In genomic region chr4:67327245-67327860, GRCh38 we compare ENCODE assay signal across 8 cellular contexts.
DNase-seq lines count a peak whose midpoint lies in the region; ATAC-seq and TF ChIP-seq lines count a peak whose summit lies in the region.

No MANE protein-coding gene starts in this region.

- H3K4me1 Mint-ChIP-seq in T-helper 2 cell treated with Interferon-gamma antibody and Interleukin-4, amounts not matched to agents 5 μg/mL and 100 μg/mL, for 36 hours (ENCODE audit: low read depth), result peaks cover 3% of the 10 kb centered on the region

- H3K36me3 Mint-ChIP-seq in T-helper 2 cell treated with Interferon-gamma antibody and Interleukin-4, amounts not matched to agents 5 μg/mL and 100 μg/mL, for 36 hours (ENCODE audit: low read depth), result no peaks in the 10 kb centered on the region

- in situ Hi-C loops in GM13977 (cut with MboI; ENCODE audit: low pct_unique_long_range_greater_than_20kb, low sequenced_read_pairs, unreplicated experiment), result no loop called here

- no peaks in the 10 kb centered on the region for H3K9me3 Mint-ChIP-seq in T-helper 2 cell treated with Interferon-gamma antibody and Interleukin-4, amounts not matched to agents 5 μg/mL and 100 μg/mL, for 36 hours

- POLR2A ChIA-PET in AG04449 (lab: Yijun Ruan, JAX), result no interaction called here

- no peak overlapping the region for H3K27ac Mint-ChIP-seq in T-helper 2 cell treated with Interferon-gamma antibody and Interleukin-4, amounts not matched to agents 5 μg/mL and 100 μg/mL, for 36 hours

- peaks cover 5% of the 10 kb centered on the region for H3K27me3 Mint-ChIP-seq in T-helper 2 cell treated with Interferon-gamma antibody and Interleukin-4, amounts not matched to agents 5 μg/mL and 100 μg/mL, for 36 hours (ENCODE audit: low read depth)

- CTCF ChIA-PET in AG04449 (lab: Yijun Ruan, JAX), result interaction anchor here (0.8 to 3.5 kb wide), 4 partner anchors 10 to 69 kb away, joined by 3 to 21 read pairs (median 3); no protein-coding TSS in a partner anchor

- ATAC-seq in HG02798 (IDR thresholded peaks at IDR 0.05; ENCODE audit: poor library complexity, unreplicated experiment), result peak; percentile 97

- H3K4me3 Mint-ChIP-seq in T-helper 2 cell treated with Interferon-gamma antibody and Interleukin-4, amounts not matched to agents 5 μg/mL and 100 μg/mL, for 36 hours, result no peak overlapping the region

- no peak for DNase-seq in AG04449 (ENCODE audit: low read depth, low spot score)
- peak; percentile 65 for DNase-seq in GM13977 (ENCODE audit: low spot score)
- peak; percentile 28 for DNase-seq in NCI-H1105 (lab: John Stamatoyannopoulos, UW)
- peak; percentile 10 for DNase-seq in T-helper 2 cell treated with Interferon-gamma antibody and Interleukin-4, amounts not matched to agents 5 μg/mL and 100 μg/mL, for 36 hours (ENCODE audit: low spot score)
- peak in 37 of 61 donors; percentile 0 to 72 (median 5) for DNase-seq in caudate nucleus (lab: John Stamatoyannopoulos, UW)
- DNase-seq in kidney glomerular epithelial cell (lab: John Stamatoyannopoulos, UW), result peak; percentile 59
- peak; percentile 52 for DNase-seq in stimulated activated CD4-positive, alpha-beta T cell treated with anti-CD3 and anti-CD28 coated beads, Interleukin-4, amount 100 ng/mL, for 24 hours

- TF ChIP-seq CTCF in AG04449 (IDR thresholded peaks at IDR 0.05; ENCODE audit: insufficient read depth, low read length, missing control alignments) (peak; percentile 73), GM13977 (IDR thresholded peaks at IDR 0.05; ENCODE audit: extremely low read depth, insufficient read depth, missing control alignments) (peak; percentile 89)

- no peak overlapping the region for H3K4me3 ChIP-seq in AG04449 (ENCODE audit: low read depth, low read length)

- no peak overlapping the region for H3K27ac ChIP-seq in caudate nucleus (ENCODE audit: low read depth, low read length)
